Comparison of ENCODE assay signal across 21 cellular contexts in genomic region chr17:79761894-79762570, GRCh38. TPM values are rescaled to one million over a fixed set of nuclear protein-coding genes. Genes with fewer than 3 reads are reported as not detected.
DNase-seq lines count a peak whose midpoint lies in the region; ATAC-seq and TF ChIP-seq lines count a peak whose summit lies in the region.
"Had no signal": no experiment of that assay in that cellular context is flagged by ENCODE, and none has a peak within 500 bp of the region (broad histone marks: within the 10 kb centered on the region; RNA-seq: fewer than 3 reads in every experiment).

No MANE protein-coding gene starts in this region.

- H3K36me3 ChIP-seq in BLaER1 treated with 17β-estradiol and CSF1 and Interleukin-3, amounts not matched to agents 10 nM and 100 nM = no peaks in the 10 kb centered on the region

- H2BK120ac ChIP-seq in H9 (ENCODE audit: low read depth, low read length, poor library complexity, severe bottlenecking) = no peak overlapping the region

- H3K27ac ChIP-seq in BLaER1 treated with 17β-estradiol and CSF1 and Interleukin-3, amounts not matched to agents 10 nM and 100 nM = 0 out of 22 replicates have a peak overlapping the region, but pooled peaks of 1 of the 11 experiments have one; percentile 11
- no peak overlapping the region for H3K27ac ChIP-seq in H9 (ENCODE audit: insufficient read length, low read depth, low read length)
- H3K27ac ChIP-seq: KMS-11, RWPE1 had no signal

- H3K4me1 Mint-ChIP-seq in H9 (0 out of 4 replicates have a peak, but pooled peaks cover 0 to 2% of the 10 kb centered on the region in 2 experiments), nephron progenitor cell (peaks cover 42% of the 10 kb centered on the region)
- no peaks in the 10 kb centered on the region for H3K4me1 Mint-ChIP-seq in activated T-helper 1 cell treated with anti-CD3 and anti-CD28 coated beads, Interleukin-12 subunit alpha, Interleukin-12 subunit beta, Interleukin-2, Interleukin-4 antibody, amounts not matched to agents 30 ng/mL and 10 ng/mL and 1 ng/mL, durations not matched to agents 14 hours and 24 hours and 36 hours (ENCODE audit: low read depth)
- no peaks in the 10 kb centered on the region for H3K4me1 Mint-ChIP-seq in stimulated activated effector memory CD8-positive, alpha-beta T cell treated with anti-CD3 and anti-CD28 coated beads, Interleukin-12 subunit alpha, Interleukin-12 subunit beta, amount 100 ng/mL, for 72 hours

- no peak overlapping the region for H3K4me3 Mint-ChIP-seq in H9
- H3K4me3 Mint-ChIP-seq in nephron progenitor cell = no peak overlapping the region
- H3K4me3 Mint-ChIP-seq in activated T-helper 1 cell treated with anti-CD3 and anti-CD28 coated beads, Interleukin-12 subunit alpha, Interleukin-12 subunit beta, Interleukin-2, Interleukin-4 antibody, amounts not matched to agents 30 ng/mL and 10 ng/mL and 1 ng/mL, durations not matched to agents 14 hours and 24 hours and 36 hours = no peak overlapping the region
- H3K4me3 Mint-ChIP-seq in stimulated activated effector memory CD8-positive, alpha-beta T cell treated with anti-CD3 and anti-CD28 coated beads, Interleukin-12 subunit alpha, Interleukin-12 subunit beta, amount 100 ng/mL, for 72 hours = no peak overlapping the region
- H3K4me3 Mint-ChIP-seq: CD8-positive, alpha-beta T cell had no signal

- peaks cover 0 to 8% (median 0%) of the 10 kb centered on the region in 11 experiments; a peak in 2 of 22 replicates for H3K27me3 ChIP-seq in BLaER1 treated with 17β-estradiol and CSF1 and Interleukin-3, amounts not matched to agents 10 nM and 100 nM
- H3K27me3 ChIP-seq in H9 (ENCODE audit: insufficient read depth, low read length) = no peaks in the 10 kb centered on the region

- H2AFZ ChIP-seq in H9 (ENCODE audit: low read length) = no peak overlapping the region

- intact Hi-C loops in activated T-helper 1 cell treated with anti-CD3 and anti-CD28 coated beads, Interleukin-12 subunit alpha, Interleukin-12 subunit beta, Interleukin-2, Interleukin-4 antibody, amounts not matched to agents 30 ng/mL and 10 ng/mL and 1 ng/mL, durations not matched to agents 14 hours and 24 hours and 36 hours (cut with micrococcal nuclease) = no loop called here

- no peaks in the 10 kb centered on the region for H3K79me2 ChIP-seq in H9 (ENCODE audit: insufficient read depth, low read length)

- H4K91ac ChIP-seq in H9 (ENCODE audit: insufficient read length, low read depth, low read length) = no peak overlapping the region

- H3K79me1 ChIP-seq in H9 (ENCODE audit: insufficient read depth, low read depth, low read length, poor library complexity, severe bottlenecking) = no peaks in the 10 kb centered on the region

- H2BK15ac ChIP-seq in H9 (ENCODE audit: low read depth, low read length) = no peak overlapping the region

- no peak overlapping the region for H4K5ac ChIP-seq in H9 (ENCODE audit: insufficient read length, low read depth, low read length)

- H2BK5ac ChIP-seq in H9 (ENCODE audit: insufficient read length, low read length) = no peak overlapping the region

- no peak for ATAC-seq in stimulated activated effector memory CD8-positive, alpha-beta T cell treated with anti-CD3 and anti-CD28 coated beads, Interleukin-12 subunit alpha, Interleukin-12 subunit beta, amount 100 ng/mL, for 72 hours
- ATAC-seq in HG02884 (IDR thresholded peaks at IDR 0.05; ENCODE audit: unreplicated experiment) = no peak
- ATAC-seq: CD8-positive, alpha-beta T cell; SK-N-SH treated with all-trans-retinoic acid at 6 μM for 48 hours had no signal

- WGBS in H9 (ENCODE audit: extremely low coverage, insufficient read length, low lambda C conversion rate) = no CpG with 5 or more reads among the region's 18 CpGs

- H3K27ac Mint-ChIP-seq in H9 = no peak overlapping the region; a peak in 1 of 7 replicates
- peak overlapping the region; percentile 24 for H3K27ac Mint-ChIP-seq in nephron progenitor cell
- no peak overlapping the region for H3K27ac Mint-ChIP-seq in activated T-helper 1 cell treated with anti-CD3 and anti-CD28 coated beads, Interleukin-12 subunit alpha, Interleukin-12 subunit beta, Interleukin-2, Interleukin-4 antibody, amounts not matched to agents 30 ng/mL and 10 ng/mL and 1 ng/mL, durations not matched to agents 14 hours and 24 hours and 36 hours
- no peak overlapping the region for H3K27ac Mint-ChIP-seq in stimulated activated effector memory CD8-positive, alpha-beta T cell treated with anti-CD3 and anti-CD28 coated beads, Interleukin-12 subunit alpha, Interleukin-12 subunit beta, amount 100 ng/mL, for 72 hours
- H3K27ac Mint-ChIP-seq: CD8-positive, alpha-beta T cell had no signal

- H4K20me1 ChIP-seq in BLaER1 treated with 17β-estradiol and CSF1 and Interleukin-3, amounts not matched to agents 10 nM and 100 nM = no peaks in the 10 kb centered on the region
- H4K20me1 ChIP-seq in H9 (ENCODE audit: control insufficient read depth, insufficient read depth, insufficient read length) = no peaks in the 10 kb centered on the region

- no peak overlapping the region for H3K23ac ChIP-seq in H9 (ENCODE audit: insufficient read length, low read depth, low read length)

- no peak overlapping the region for H2BK20ac ChIP-seq in H9 (ENCODE audit: low read depth, low read length, poor library complexity, severe bottlenecking)

- no peaks in the 10 kb centered on the region for H3K9me3 Mint-ChIP-seq in H9
- H3K9me3 Mint-ChIP-seq in nephron progenitor cell = no peaks in the 10 kb centered on the region
- H3K9me3 Mint-ChIP-seq in activated T-helper 1 cell treated with anti-CD3 and anti-CD28 coated beads, Interleukin-12 subunit alpha, Interleukin-12 subunit beta, Interleukin-2, Interleukin-4 antibody, amounts not matched to agents 30 ng/mL and 10 ng/mL and 1 ng/mL, durations not matched to agents 14 hours and 24 hours and 36 hours = no peaks in the 10 kb centered on the region
- H3K9me3 Mint-ChIP-seq in stimulated activated effector memory CD8-positive, alpha-beta T cell treated with anti-CD3 and anti-CD28 coated beads, Interleukin-12 subunit alpha, Interleukin-12 subunit beta, amount 100 ng/mL, for 72 hours = no peaks in the 10 kb centered on the region
- H3K9me3 Mint-ChIP-seq: CD8-positive, alpha-beta T cell had no signal

- H3K27me3 Mint-ChIP-seq in H9 (ENCODE audit: low read depth) (no peaks in the 10 kb centered on the region; the same call in none of the 2 replicates), nephron progenitor cell (ENCODE audit: low read depth, poor library complexity) (peaks cover 19% of the 10 kb centered on the region)
- H3K27me3 Mint-ChIP-seq in activated T-helper 1 cell treated with anti-CD3 and anti-CD28 coated beads, Interleukin-12 subunit alpha, Interleukin-12 subunit beta, Interleukin-2, Interleukin-4 antibody, amounts not matched to agents 30 ng/mL and 10 ng/mL and 1 ng/mL, durations not matched to agents 14 hours and 24 hours and 36 hours (ENCODE audit: insufficient read depth) = peaks cover 4% of the 10 kb centered on the region

- H3K36me3 Mint-ChIP-seq in H9 (ENCODE audit: insufficient read depth in 1 of 3, low read depth in 3 of 3) = no peaks in the 10 kb centered on the region
- H3K36me3 Mint-ChIP-seq in nephron progenitor cell (ENCODE audit: low read depth) = peaks cover 12% of the 10 kb centered on the region
- no peaks in the 10 kb centered on the region for H3K36me3 Mint-ChIP-seq in activated T-helper 1 cell treated with anti-CD3 and anti-CD28 coated beads, Interleukin-12 subunit alpha, Interleukin-12 subunit beta, Interleukin-2, Interleukin-4 antibody, amounts not matched to agents 30 ng/mL and 10 ng/mL and 1 ng/mL, durations not matched to agents 14 hours and 24 hours and 36 hours (ENCODE audit: low read depth)
- H3K36me3 Mint-ChIP-seq in stimulated activated effector memory CD8-positive, alpha-beta T cell treated with anti-CD3 and anti-CD28 coated beads, Interleukin-12 subunit alpha, Interleukin-12 subunit beta, amount 100 ng/mL, for 72 hours = no peaks in the 10 kb centered on the region
- H3K36me3 Mint-ChIP-seq: CD8-positive, alpha-beta T cell had no signal

- no peak overlapping the region for H3T11ph ChIP-seq in H9 (ENCODE audit: low read length)

- H4K8ac ChIP-seq in H9 (replicated peaks; ENCODE audit: insufficient read length, low read depth, low read length) = no peak overlapping the region

- peak overlapping the region; percentile 19 to 89 (median 76); a peak in 20 of 22 replicates for H3K4me2 ChIP-seq in BLaER1 treated with 17β-estradiol and CSF1 and Interleukin-3, amounts not matched to agents 10 nM and 100 nM
- H3K4me2 ChIP-seq in H9 (ENCODE audit: insufficient read depth, insufficient read length, low read length) = no peak overlapping the region
- H3K4me2 ChIP-seq: KMS-11 had no signal

- no peak overlapping the region for H2AK5ac ChIP-seq in H9 (ENCODE audit: insufficient read length, low read length)

- no peak overlapping the region for H2BK12ac ChIP-seq in H9 (ENCODE audit: insufficient read length, low read depth, low read length)

- no peak overlapping the region for H3K56ac ChIP-seq in H9 (ENCODE audit: insufficient read length, low read depth, low read length)

- no peaks in the 10 kb centered on the region for H3K9me3 ChIP-seq in BLaER1 treated with 17β-estradiol and CSF1 and Interleukin-3, amounts not matched to agents 10 nM and 100 nM (replicated peaks in 1 of 11)
- no peaks in the 10 kb centered on the region for H3K9me3 ChIP-seq in H9 (ENCODE audit: control insufficient read depth, low read depth, low read length)

- TF ChIP-seq CTCF in H9 (conservative IDR thresholded peaks at IDR 0.05) (no peak), nephron progenitor cell (IDR thresholded peaks at IDR 0.05) (no peak)

- H3K18ac ChIP-seq in H9 (ENCODE audit: insufficient read length, low read depth, low read length) = no peak overlapping the region

- peaks cover 24 to 68% (median 63%) of the 10 kb centered on the region in 10 experiments for H3K4me1 ChIP-seq in BLaER1 treated with 17β-estradiol and CSF1 and Interleukin-3, amounts not matched to agents 10 nM and 100 nM
- H3K4me1 ChIP-seq in H9 (ENCODE audit: insufficient read depth, low read length) = no peaks in the 10 kb centered on the region

- DNase-seq in H9 (no peak), NCI-H2171 treated with DMSO at 0.1 percent for 48 hours (lab: John Stamatoyannopoulos, UW) (peak; percentile 81), nephron progenitor cell (no peak), Ammon's horn (ENCODE audit: low spot score) (no peak)
- no peak for DNase-seq in activated T-helper 1 cell treated with anti-CD3 and anti-CD28 coated beads, Interleukin-12 subunit alpha, Interleukin-12 subunit beta, Interleukin-2, Interleukin-4 antibody, amounts not matched to agents 30 ng/mL and 10 ng/mL and 1 ng/mL, durations not matched to agents 14 hours and 24 hours and 36 hours (ENCODE audit: low spot score)
- no peak for DNase-seq in stimulated activated effector memory CD8-positive, alpha-beta T cell treated with anti-CD3 and anti-CD28 coated beads, Interleukin-12 subunit alpha, Interleukin-12 subunit beta, amount 100 ng/mL, for 72 hours (ENCODE audit: low spot score in 2 of 2)
- DNase-seq: C1 segment of cervical spinal cord; CD8-positive, alpha-beta T cell; GOT3; IMR-90; NCI-H1105; NCI-H187; NCI-H226; NCI-H510A treated with DMSO at 0.1 percent for 48 hours; NCI-H748 treated with DMSO at 0.1 percent for 48 hours had no signal

- no peak overlapping the region for H3K4ac ChIP-seq in H9 (ENCODE audit: low read depth, low read length)

- H3K9ac ChIP-seq in BLaER1 treated with 17β-estradiol and CSF1 and Interleukin-3, amounts not matched to agents 10 nM and 100 nM = no peak overlapping the region; a peak in 1 of 22 replicates
- no peak overlapping the region for H3K9ac ChIP-seq in H9 (ENCODE audit: extremely low read depth, insufficient read length, low read length)
- H3K9ac ChIP-seq: KMS-11 had no signal

- H3K4me3 ChIP-seq in BLaER1 treated with 17β-estradiol and CSF1 and Interleukin-3, amounts not matched to agents 10 nM and 100 nM = no peak overlapping the region

- H3K14ac ChIP-seq in H9 (ENCODE audit: insufficient read depth, low read length) = peak overlapping the region; percentile 13; the same call in 1 of the 2 replicates

- no peaks in the 10 kb centered on the region for H3K23me2 ChIP-seq in H9 (ENCODE audit: insufficient read length, low read depth, low read length, poor library complexity, severe bottlenecking)

RNA-seq across cellular contexts. Expression of gene CBX2, which starts 15.9 kb away (rescaled TPM):
- 77.4 and 79.4 TPM in 2 replicates for total RNA-seq in H9 (2021)
- total RNA-seq in activated T-helper 1 cell treated with anti-CD3 and anti-CD28 coated beads, Interleukin-12 subunit alpha, Interleukin-12 subunit beta, Interleukin-2, Interleukin-4 antibody, amounts not matched to agents 30 ng/mL and 10 ng/mL and 1 ng/mL, durations not matched to agents 14 hours and 24 hours and 36 hours = 4.7 and 5.1 TPM in 2 replicates

RNA-seq across cellular contexts. Expression of gene ENPP7, which starts 31.3 kb away (rescaled TPM):
- total RNA-seq in H9 (2021) = not detected in 2 replicates
- total RNA-seq in activated T-helper 1 cell treated with anti-CD3 and anti-CD28 coated beads, Interleukin-12 subunit alpha, Interleukin-12 subunit beta, Interleukin-2, Interleukin-4 antibody, amounts not matched to agents 30 ng/mL and 10 ng/mL and 1 ng/mL, durations not matched to agents 14 hours and 24 hours and 36 hours = 0.10 and 0.16 TPM in 2 replicates
- total RNA-seq: Daoy, IMR-90 had no signal

RNA-seq across cellular contexts. Expression of gene CBX8, which starts 34.8 kb away (rescaled TPM):
- 1.2 and 2.9 TPM in 2 replicates for total RNA-seq in H9 (2021)
- 6.2 and 6.6 TPM in 2 replicates for total RNA-seq in activated T-helper 1 cell treated with anti-CD3 and anti-CD28 coated beads, Interleukin-12 subunit alpha, Interleukin-12 subunit beta, Interleukin-2, Interleukin-4 antibody, amounts not matched to agents 30 ng/mL and 10 ng/mL and 1 ng/mL, durations not matched to agents 14 hours and 24 hours and 36 hours

Comparison
In these comparisons a context has a peak if more than half of its experiments do, and no peak if none do; other contexts are left out.
1. RNA of gene CBX2, which starts 15.9 kb away (total RNA-seq): 77.4 to 79.4 TPM in H9; 4.7 to 5.1 TPM in activated T-helper 1 cell treated with anti-CD3 and anti-CD28 coated beads, Interleukin-12 subunit alpha, Interleukin-12 subunit beta, Interleukin-2, Interleukin-4 antibody, amounts not matched to agents 30 ng/mL and 10 ng/mL and 1 ng/mL, durations not matched to agents 14 hours and 24 hours and 36 hours; every median in the first group is over 10 times any median in the second.